Comparison of ENCODE assay signal across 11 cellular contexts in genomic region chr19:39127812-39128510, GRCh38. TPM values are rescaled to one million over a fixed set of nuclear protein-coding genes. Genes with fewer than 3 reads are reported as not detected.
DNase-seq lines count a peak whose midpoint lies in the region; ATAC-seq, FAIRE-seq and TF ChIP-seq lines count a peak whose summit lies in the region.
"Had no signal": no experiment of that assay in that cellular context is flagged by ENCODE, and none has a peak within 500 bp of the region (broad histone marks: within the 10 kb centered on the region; RNA-seq: fewer than 3 reads in every experiment).

No MANE protein-coding gene starts in this region.

- no peak overlapping the region for H3K4me3 ChIP-seq in ascending aorta
- H3K4me3 ChIP-seq in HepG2 (replicated peaks in 1 of 3; ENCODE audit: insufficient read depth in 1 of 3, low read depth in 2 of 3, low read length in 3 of 3), result peak overlapping the region in 1 of 3 experiments; percentile 87; a peak in 1 of 6 replicates
- no peak overlapping the region for H3K4me3 ChIP-seq in thyroid gland (replicated peaks in 1 of 3)
- no peak overlapping the region for H3K4me3 ChIP-seq in spleen

- no peaks in the 10 kb centered on the region for H3K27me3 ChIP-seq in ascending aorta
- H3K27me3 ChIP-seq in HepG2 (ENCODE audit: control insufficient read depth in 1 of 2, insufficient read depth in 2 of 2, low read length in 2 of 2), result no peaks in the 10 kb centered on the region
- no peaks in the 10 kb centered on the region for H3K27me3 ChIP-seq in thyroid gland
- no peaks in the 10 kb centered on the region for H3K27me3 ChIP-seq in spleen (replicated peaks in 1 of 7)

- FAIRE-seq in HepG2 (lab: Jason Lieb, UNC), result no peak

- H3K27ac ChIP-seq in ascending aorta (peak overlapping the region; percentile 4 to 32), HepG2 (ENCODE audit: extremely low read length, insufficient read depth, low read length) (peak overlapping the region; percentile 23), thyroid gland (peak overlapping the region in 2 of 3 donors; percentile 22 to 53), spleen (peak overlapping the region in 4 of 8 donors; percentile 48 to 93 (median 88))

- BruUV-seq in HepG2 (replicated peaks; lab: Mats Ljungman, UMichigan), result no TSS peak

- no peak for TF ChIP-seq EP300 in HepG2 (IDR thresholded peaks at IDR 0.05; ENCODE audit: low read depth in 2 of 2, low read length in 2 of 2)
- no peak for TF ChIP-seq EP300 in HepG2 (CRISPR knock-in tag; IDR thresholded peaks at IDR 0.05; ENCODE audit: borderline replicate concordance)

- H3K36me3 ChIP-seq in ascending aorta (no peaks in the 10 kb centered on the region), HepG2 (replicated peaks in 1 of 2; ENCODE audit: control insufficient read depth in 1 of 2, insufficient read depth in 2 of 2, low read length in 2 of 2) (peaks cover 2 to 4% of the 10 kb centered on the region in 2 experiments; a peak in 1 of 5 replicates), thyroid gland (no peaks in the 10 kb centered on the region), spleen (no peaks in the 10 kb centered on the region)

- H3K4me2 ChIP-seq in HepG2 (ENCODE audit: low read depth, low read length), result peak overlapping the region; percentile 91

- H4K20me1 ChIP-seq in HepG2 (ENCODE audit: insufficient read depth, low read length), result peaks cover 39% of the 10 kb centered on the region

- in situ Hi-C loops in HepG2 (cut with HindIII; ENCODE audit: extremely low pct_ligation_motif_present, low pct_unique_long_range_greater_than_20kb), result no loop called here

- H3K4me1 ChIP-seq in ascending aorta (peaks cover 11 to 35% of the 10 kb centered on the region in 2 donors), HepG2 (ENCODE audit: insufficient read depth, low read length) (peaks cover 51% of the 10 kb centered on the region), thyroid gland (peaks cover 52 to 69% of the 10 kb centered on the region in 2 donors), spleen (peaks cover 9 to 87% (median 70%) of the 10 kb centered on the region in 6 donors)

- TF ChIP-seq CTCF in ascending aorta (IDR thresholded peaks at IDR 0.05) (no peak), HepG2 (CRISPR knock-in tag; IDR thresholded peaks at IDR 0.05) (no peak), thyroid gland (IDR thresholded peaks at IDR 0.05) (no peak), spleen (IDR thresholded peaks at IDR 0.05 in 8 of 11, conservative IDR thresholded peaks at IDR 0.05 in 3 of 11) (no peak)

- intact Hi-C loops in ascending aorta (cut with DNase I) (loop anchor here (10.0 kb wide), 2 partner anchors 317 to 707 kb away; partner anchors contain the start of genes DYRK1B and SUPT5H), HepG2 (cut with micrococcal nuclease; ENCODE audit: unreplicated experiment) (no loop called here), thyroid gland (cut with DNase I) (loop anchor here (5.0 kb wide), 2 partner anchors 44 to 59 kb away; no protein-coding TSS in a partner anchor), spleen (cut with DNase I; ENCODE audit: low total_unique reads) (loop anchor here (10.0 kb wide), 2 partner anchors 57 to 407 kb away; partner anchors contain the start of gene EID2B)

- peak; percentile 33 for DNase-seq in DMS 273 (lab: John Stamatoyannopoulos, UW; ENCODE audit: unreplicated experiment)
- no peak for DNase-seq in DMS 273 treated with DMSO at 0.1 percent for 48 hours (lab: John Stamatoyannopoulos, UW)
- no peak for DNase-seq in ascending aorta (ENCODE audit: low spot score in 2 of 2)
- DNase-seq in HepG2 (ENCODE audit: low spot score), result no peak
- DNase-seq in thyroid gland, result peak; percentile 92 to 93
- no peak for DNase-seq in AG08396 (ENCODE audit: low spot score)
- DNase-seq in spleen, result no peak
- DNase-seq: activated CD8-positive, alpha-beta memory T cell treated with anti-CD3 and anti-CD28 coated beads, Interleukin-2, amount 50 U/mL, for 4 hours; NCI-H1694 treated with DMSO at 0.1 percent for 48 hours; SW 1271 had no signal

- no peak overlapping the region for H3K9ac ChIP-seq in HepG2 (ENCODE audit: insufficient read depth, low read depth, low read length)

- H2AFZ ChIP-seq in HepG2 (ENCODE audit: low read length), result no peak overlapping the region

- TF ChIP-seq POLR2A in HepG2 (IDR thresholded peaks at IDR 0.05; ENCODE audit: insufficient read depth in 1 of 2, low read depth in 2 of 2, low read length in 2 of 2), result no peak
- TF ChIP-seq POLR2A in thyroid gland (IDR thresholded peaks at IDR 0.05), result no peak
- TF ChIP-seq POLR2A in spleen (IDR thresholded peaks at IDR 0.05), result no peak

- no peaks in the 10 kb centered on the region for H3K9me3 ChIP-seq in ascending aorta
- no peaks in the 10 kb centered on the region for H3K9me3 ChIP-seq in HepG2 (ENCODE audit: low read length)
- H3K9me3 ChIP-seq in thyroid gland, result no peaks in the 10 kb centered on the region
- no peaks in the 10 kb centered on the region for H3K9me3 ChIP-seq in spleen

- CTCF ChIA-PET in HepG2 (lab: Yijun Ruan, JAX; ENCODE audit: low intra/inter-chr PET ratio, low total read pairs), result no interaction called here

- TF ChIP-seq RAD21 in HepG2 (CRISPR knock-in tag; IDR thresholded peaks at IDR 0.05), result no peak

- POLR2A ChIA-PET in HepG2 (lab: Yijun Ruan, JAX), result interaction anchor here (1.8 kb wide), 1 partner anchor 17 kb away, joined by 15 read pairs; no protein-coding TSS in a partner anchor

- no peak for ATAC-seq in HepG2
- no peak for ATAC-seq in HG02938 (IDR thresholded peaks at IDR 0.05; ENCODE audit: unreplicated experiment)

- H3K79me2 ChIP-seq in HepG2 (ENCODE audit: insufficient read depth, low read length), result peaks cover 66% of the 10 kb centered on the region

- WGBS in HepG2 (ENCODE audit: low lambda C conversion rate), result 77% methylated on average over 5 of the region's 9 CpGs
- WGBS in thyroid gland, 2 donors, result 38 to 48% methylated on average over 5 to 7 of the region's 9 CpGs
- 67 to 76% (median 71%) methylated on average over 7 to 9 of the region's 9 CpGs for whole genome bisulfite sequencing in spleen, 5 donors

TF ChIP-seq in HepG2, 621 proteins besides CTCF, POLR2A, EP300 and RAD21 (continues in another document):
- 0 out of 4 replicates have a peak, but pooled peaks of 1 of the 2 experiments have one; percentile 9 for TF ChIP-seq MAFK (conservative IDR thresholded peaks at IDR 0.05 in 1 of 2, IDR thresholded peaks at IDR 0.05 in 1 of 2; ENCODE audit: low read length in 2 of 2)

RNA-seq across cellular contexts. Expression of gene PAK4, which starts 2.4 kb away (rescaled TPM):
- 27.4 TPM for total RNA-seq in ascending aorta
- 9.5 and 11.6 TPM in 2 replicates for total RNA-seq in HepG2 (2016; rRNA removed; fragmentation: Illumina TruSeq; extraction: Trizol)
- total RNA-seq in HepG2 (2016; cell fraction: cytosol; rRNA removed; fragmentation: Illumina TruSeq; extraction: Trizol; ENCODE audit: low read depth), result 2.6 and 4.8 TPM in 2 replicates
- total RNA-seq in HepG2 (2016; cell fraction: insoluble cytoplasmic fraction; rRNA removed; fragmentation: Illumina TruSeq; extraction: Trizol), result 10.0 and 10.5 TPM in 2 replicates
- total RNA-seq in HepG2 (2016; cell fraction: membrane; rRNA removed; fragmentation: Illumina TruSeq; extraction: Trizol), result 10.6 and 12.4 TPM in 2 replicates
- total RNA-seq in HepG2 (2016; cell fraction: nucleus; rRNA removed; fragmentation: Illumina TruSeq; extraction: Trizol), result 8.9 and 11.4 TPM in 2 replicates
- 17.8 and 17.9 TPM in 2 replicates for polyA plus RNA-seq in HepG2 (2011; rRNA removed)
- 14.3 and 23.7 TPM in 2 replicates for polyA plus RNA-seq in HepG2 (2011; cell fraction: cytosol; rRNA removed)
- polyA plus RNA-seq in HepG2 (2011; cell fraction: nucleus; rRNA removed), result 18.9 and 19.4 TPM in 2 replicates
- polyA plus RNA-seq in HepG2 (2012), result 14.7 and 17.0 TPM in 2 replicates
- polyA plus RNA-seq in HepG2 (2016; cell fraction: cytosol; fragmentation: Illumina TruSeq; extraction: Trizol; ENCODE audit: low read depth), result 9.3 and 10.1 TPM in 2 replicates
- 28.2 and 39.6 TPM in 2 replicates for polyA plus RNA-seq in HepG2 (2016; cell fraction: insoluble cytoplasmic fraction; fragmentation: Illumina TruSeq; extraction: Trizol; ENCODE audit: low read depth)
- polyA plus RNA-seq in HepG2 (2016; cell fraction: membrane; fragmentation: Illumina TruSeq; extraction: Trizol; ENCODE audit: low read depth), result 28.3 and 29.9 TPM in 2 replicates
- 31.4 and 32.9 TPM in 2 replicates for polyA plus RNA-seq in HepG2 (2016; cell fraction: nucleus; fragmentation: Illumina TruSeq; extraction: Trizol; ENCODE audit: insufficient read depth, low read depth)
- 22.4 and 40.1 TPM in 2 replicates for polyA minus RNA-seq in HepG2 (2011; rRNA and poly(A)+ RNA removed; ENCODE audit: low replicate concordance)
- polyA minus RNA-seq in HepG2 (2011; cell fraction: cytosol; rRNA and poly(A)+ RNA removed), result 17.8 and 19.8 TPM in 2 replicates
- 9.8 and 13.6 TPM in 2 replicates for polyA minus RNA-seq in HepG2 (2011; cell fraction: nucleus; rRNA and poly(A)+ RNA removed)
- total RNA-seq in thyroid gland, result 10 to 100 TPM; 12.4 to 24.9 (median 23.2) TPM
- total RNA-seq in spleen, result 10 to 100 TPM in 6 of 7 donors, 1 to 10 TPM in 1; 9.5 to 27.8 (median 19.8) TPM
- 10 to 100 TPM in 1 of 3 donors, 1 to 10 TPM in 2; 5.2 to 13.4 (median 7.7) TPM for polyA plus RNA-seq in spleen

RNA-seq across cellular contexts. Expression of gene ACP7, which starts 43.8 kb away (rescaled TPM):
- total RNA-seq in ascending aorta (not detected), HepG2 (2016; rRNA removed; fragmentation: Illumina TruSeq; extraction: Trizol) (not detected in 2 replicates), thyroid gland (under 1 TPM in 1 of 4 donors, not detected in 3; 0.22 TPM), spleen (not detected)
- not detected in 2 replicates for total RNA-seq in HepG2 (2016; cell fraction: cytosol; rRNA removed; fragmentation: Illumina TruSeq; extraction: Trizol; ENCODE audit: low read depth)
- not detected in 2 replicates for total RNA-seq in HepG2 (2016; cell fraction: insoluble cytoplasmic fraction; rRNA removed; fragmentation: Illumina TruSeq; extraction: Trizol)
- total RNA-seq in HepG2 (2016; cell fraction: membrane; rRNA removed; fragmentation: Illumina TruSeq; extraction: Trizol), result not detected in 2 replicates
- not detected in 2 replicates for total RNA-seq in HepG2 (2016; cell fraction: nucleus; rRNA removed; fragmentation: Illumina TruSeq; extraction: Trizol)
- polyA plus RNA-seq in HepG2 (2011; rRNA removed) (0.03 TPM in 1 of 2 replicates, not detected in the other), spleen (not detected)
- polyA plus RNA-seq in HepG2 (2011; cell fraction: cytosol; rRNA removed), result not detected in 2 replicates
- polyA plus RNA-seq in HepG2 (2011; cell fraction: nucleus; rRNA removed), result not detected in 2 replicates
- polyA plus RNA-seq in HepG2 (2012), result not detected in 2 replicates
- polyA plus RNA-seq in HepG2 (2016; cell fraction: cytosol; fragmentation: Illumina TruSeq; extraction: Trizol; ENCODE audit: low read depth), result not detected in 2 replicates
- polyA plus RNA-seq in HepG2 (2016; cell fraction: insoluble cytoplasmic fraction; fragmentation: Illumina TruSeq; extraction: Trizol; ENCODE audit: low read depth), result not detected in 2 replicates
- polyA plus RNA-seq in HepG2 (2016; cell fraction: membrane; fragmentation: Illumina TruSeq; extraction: Trizol; ENCODE audit: low read depth), result not detected in 2 replicates
- not detected in 2 replicates for polyA plus RNA-seq in HepG2 (2016; cell fraction: nucleus; fragmentation: Illumina TruSeq; extraction: Trizol; ENCODE audit: insufficient read depth, low read depth)
- not detected in 2 replicates for polyA minus RNA-seq in HepG2 (2011; rRNA and poly(A)+ RNA removed; ENCODE audit: low replicate concordance)
- polyA minus RNA-seq in HepG2 (2011; cell fraction: cytosol; rRNA and poly(A)+ RNA removed), result not detected in 2 replicates
- polyA minus RNA-seq in HepG2 (2011; cell fraction: nucleus; rRNA and poly(A)+ RNA removed), result not detected in 2 replicates

Comparison
In these comparisons a context has a peak if more than half of its experiments do, and no peak if none do; other contexts are left out.
1. DNase-seq: peak in DMS 273 (single experiment) and thyroid gland (2 of 2); none in DMS 273 treated with DMSO at 0.1 percent for 48 hours (single experiment), ascending aorta (0 of 2), HepG2 (single experiment), AG08396 (single experiment) and spleen (single experiment).